In the genomic region with DNA sequence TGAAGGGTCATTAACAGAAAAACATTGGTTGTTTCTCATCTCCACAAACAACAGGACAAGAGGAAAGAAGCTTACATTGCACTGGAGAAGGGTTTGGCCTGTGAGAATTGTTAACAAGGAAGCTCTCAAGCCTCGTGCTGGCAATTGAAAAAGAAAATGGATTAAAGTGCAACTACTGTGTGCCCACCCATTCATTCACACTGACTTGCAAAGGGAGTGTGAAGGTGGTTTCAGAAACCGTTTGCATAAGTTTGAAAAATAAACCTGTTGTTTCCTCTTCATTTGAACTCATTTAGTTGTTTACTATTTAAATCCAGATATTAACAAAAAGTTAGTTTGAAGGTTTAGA, we compare ENCODE assay signal across 17 cellular contexts.
DNase-seq lines count a peak whose midpoint lies in the region; ATAC-seq, FAIRE-seq and TF ChIP-seq lines count a peak whose summit lies in the region.
"Had no signal": no experiment of that assay in that cellular context is flagged by ENCODE, and none has a peak within 500 bp of the region (broad histone marks: within the 10 kb centered on the region; RNA-seq: fewer than 3 reads in every experiment).

No MANE protein-coding gene starts in this region.

- H3K27me3 Mint-ChIP-seq in T-helper 17 cell: no peaks in the 10 kb centered on the region
- H3K27me3 Mint-ChIP-seq: progenitor cell of endocrine pancreas had no signal

- H3K4me2 ChIP-seq in SK-N-SH (no peak overlapping the region), HepG2 (ENCODE audit: low read depth, low read length) (no peak overlapping the region)

- in situ Hi-C loops in HepG2 (cut with HindIII; ENCODE audit: extremely low pct_ligation_motif_present, low pct_unique_long_range_greater_than_20kb) (no loop called here), GM13976 (cut with MboI; ENCODE audit: low sequenced_read_pairs, unreplicated experiment) (no loop called here)

- 66% methylated on average over 2 of the region's 2 CpGs for WGBS in SK-N-SH (ENCODE audit: low lambda C conversion rate)
- 20% methylated on average over 2 of the region's 2 CpGs for WGBS in HepG2 (ENCODE audit: low lambda C conversion rate)
- 26 to 37% (median 35%) methylated on average over 2 of the region's 2 CpGs for WGBS in spleen, 5 donors

- TF ChIP-seq CTCF in SK-N-SH (IDR thresholded peaks at IDR 0.05): no peak
- TF ChIP-seq CTCF in HepG2 (CRISPR knock-in tag; IDR thresholded peaks at IDR 0.05): no peak
- TF ChIP-seq CTCF in spleen (IDR thresholded peaks at IDR 0.05 in 8 of 11, conservative IDR thresholded peaks at IDR 0.05 in 3 of 11): no peak
- no peak for TF ChIP-seq CTCF in GM13976 (IDR thresholded peaks at IDR 0.05; ENCODE audit: borderline replicate concordance, control extremely low read depth, extremely low read depth, insufficient read depth, missing control alignments)

- H3K27ac ChIP-seq in SK-N-SH (ENCODE audit: low read depth in 2 of 2, low read length in 1 of 2) (no peak overlapping the region), HepG2 (ENCODE audit: extremely low read length, insufficient read depth, low read length) (no peak overlapping the region), spleen (peak overlapping the region in 7 of 8 donors; percentile 29 to 56 (median 44))

- no peaks in the 10 kb centered on the region for H3K36me3 ChIP-seq in SK-N-SH (replicated peaks in 1 of 2; ENCODE audit: control insufficient read depth in 1 of 2, insufficient read depth in 2 of 2, low read length in 1 of 2)
- H3K36me3 ChIP-seq in HepG2 (replicated peaks in 1 of 2; ENCODE audit: control insufficient read depth in 1 of 2, insufficient read depth in 2 of 2, low read length in 2 of 2): no peaks in the 10 kb centered on the region
- no peaks in the 10 kb centered on the region for H3K36me3 ChIP-seq in spleen
- H3K36me3 ChIP-seq: gastrocnemius medialis, HAP-1 had no signal

- CTCF ChIA-PET in SK-N-SH (lab: Yijun Ruan, JAX) (interaction anchor here (0.6 kb wide), 1 partner anchor 1073 kb away, joined by 3 read pairs; no protein-coding TSS in a partner anchor), HepG2 (lab: Yijun Ruan, JAX; ENCODE audit: low intra/inter-chr PET ratio, low total read pairs) (no interaction called here)

- BruUV-seq in HepG2 (replicated peaks; lab: Mats Ljungman, UMichigan): no TSS peak

- no peaks in the 10 kb centered on the region for H3F3A ChIP-seq in SK-N-SH (replicated peaks; ENCODE audit: insufficient read depth)

- H3K4me1 Mint-ChIP-seq in T-helper 17 cell: peaks cover 25% of the 10 kb centered on the region

- no peaks in the 10 kb centered on the region for H3K9me2 ChIP-seq in SK-N-SH

- no peak for TF ChIP-seq RAD21 in SK-N-SH (IDR thresholded peaks at IDR 0.05; ENCODE audit: low read length)
- TF ChIP-seq RAD21 in HepG2 (CRISPR knock-in tag; IDR thresholded peaks at IDR 0.05): no peak

- no peak for TF ChIP-seq EP300 in SK-N-SH (IDR thresholded peaks at IDR 0.05; ENCODE audit: borderline replicate concordance in 1 of 2, low read depth in 1 of 2, low read length in 1 of 2)
- TF ChIP-seq EP300 in HepG2 (IDR thresholded peaks at IDR 0.05; ENCODE audit: low read depth in 2 of 2, low read length in 2 of 2): no peak
- no peak for TF ChIP-seq EP300 in HepG2 (CRISPR knock-in tag; IDR thresholded peaks at IDR 0.05; ENCODE audit: borderline replicate concordance)

- H3K4me3 ChIP-seq in SK-N-SH (ENCODE audit: low read depth in 2 of 2, low read length in 1 of 2) (no peak overlapping the region), HepG2 (replicated peaks in 1 of 3; ENCODE audit: insufficient read depth in 1 of 3, low read depth in 2 of 3, low read length in 3 of 3) (no peak overlapping the region), spleen (no peak overlapping the region)
- H3K4me3 ChIP-seq: gastrocnemius medialis, HAP-1 had no signal

- H3K4me3 Mint-ChIP-seq in T-helper 17 cell: no peak overlapping the region

- TF ChIP-seq POLR2A in HepG2 (IDR thresholded peaks at IDR 0.05; ENCODE audit: insufficient read depth in 1 of 2, low read depth in 2 of 2, low read length in 2 of 2) (no peak), spleen (IDR thresholded peaks at IDR 0.05) (no peak)

- no peak for DNase-seq in SK-N-SH
- DNase-seq in T-helper 17 cell: no peak
- no peak for DNase-seq in HepG2 (ENCODE audit: low spot score)
- no peak for DNase-seq in spleen
- no peak for DNase-seq in activated effector memory CD4-positive, alpha-beta T cell treated with Interleukin-2 at 50 U/mL for 16 hours
- no peak for DNase-seq in activated CD4-positive, CD25-positive, alpha-beta regulatory T cell treated with anti-CD3 and anti-CD28 coated beads, Interleukin-2, amount 50 U/mL, for 72 hours
- DNase-seq in GM13976 (ENCODE audit: low spot score): no peak
- DNase-seq: activated CD4-positive, alpha-beta T cell treated with anti-CD3 and anti-CD28 coated beads, Interleukin-2, amount 50 U/mL, for 1 hour; DMS 273 treated with DMSO at 0.1 percent for 48 hours; effector CD4-positive, alpha-beta T cell; gastrocnemius medialis; kidney glomerular epithelial cell; NCI-H1930; stimulated activated CD4-positive, alpha-beta T cell treated with anti-CD3 and anti-CD28 coated beads, Interleukin-4, amount 100 ng/mL, for 4 hours had no signal

- POLR2A ChIA-PET in SK-N-SH (lab: Yijun Ruan, JAX): interaction anchor here (0.5 kb wide), 1 partner anchor 32 kb away, joined by 3 read pairs; no protein-coding TSS in a partner anchor
- POLR2A ChIA-PET in HepG2 (lab: Yijun Ruan, JAX): interaction anchor here (1.8 kb wide), 1 partner anchor 11 kb away, joined by 5 read pairs; no protein-coding TSS in a partner anchor

- H2AFZ ChIP-seq in SK-N-SH (ENCODE audit: low read depth) (0 out of 2 replicates have a peak overlapping the region, but pooled peaks have one; percentile 0), HepG2 (ENCODE audit: low read length) (peak overlapping the region; percentile 73)

- H3K9me3 ChIP-seq in SK-N-SH (no peaks in the 10 kb centered on the region), T-helper 17 cell (ENCODE audit: control insufficient read depth, low read length, poor library complexity, severe bottlenecking) (no peaks in the 10 kb centered on the region), HepG2 (ENCODE audit: low read length) (no peaks in the 10 kb centered on the region), spleen (no peaks in the 10 kb centered on the region)
- H3K9me3 ChIP-seq: gastrocnemius medialis, HAP-1 had no signal

- H3K27me3 ChIP-seq in SK-N-SH (ENCODE audit: insufficient read depth) (no peaks in the 10 kb centered on the region), HepG2 (ENCODE audit: control insufficient read depth in 1 of 2, insufficient read depth in 2 of 2, low read length in 2 of 2) (no peaks in the 10 kb centered on the region), spleen (replicated peaks in 1 of 7) (no peaks in the 10 kb centered on the region)
- H3K27me3 ChIP-seq: gastrocnemius medialis had no signal

- H3K4me1 ChIP-seq in SK-N-SH (ENCODE audit: control insufficient read depth in 1 of 2, insufficient read depth in 2 of 2, low read depth in 1 of 2, low read length in 1 of 2) (no peaks in the 10 kb centered on the region), HepG2 (ENCODE audit: insufficient read depth, low read length) (peaks cover 19% of the 10 kb centered on the region), spleen (peaks cover 0 to 22% (median 17%) of the 10 kb centered on the region in 6 donors)
- H3K4me1 ChIP-seq: HAP-1 had no signal

- ATAC-seq in SK-N-SH treated with all-trans-retinoic acid at 6 μM for 48 hours: no peak
- ATAC-seq in T-helper 17 cell: no peak
- no peak for ATAC-seq in HepG2

- peak overlapping the region; percentile 53 for H3K27ac Mint-ChIP-seq in T-helper 17 cell
- H3K27ac Mint-ChIP-seq: progenitor cell of endocrine pancreas had no signal

- H3K9ac ChIP-seq in SK-N-SH (no peak overlapping the region), HepG2 (ENCODE audit: insufficient read depth, low read depth, low read length) (no peak overlapping the region)

- no peaks in the 10 kb centered on the region for H4K20me1 ChIP-seq in SK-N-SH (ENCODE audit: insufficient read depth)
- no peaks in the 10 kb centered on the region for H4K20me1 ChIP-seq in HepG2 (ENCODE audit: insufficient read depth, low read length)

- H3K79me2 ChIP-seq in SK-N-SH (ENCODE audit: insufficient read depth): no peaks in the 10 kb centered on the region
- no peaks in the 10 kb centered on the region for H3K79me2 ChIP-seq in HepG2 (ENCODE audit: insufficient read depth, low read length)

- FAIRE-seq in HepG2 (lab: Jason Lieb, UNC): peak; percentile 69

- H3K36me3 Mint-ChIP-seq in T-helper 17 cell (ENCODE audit: low read depth): peaks cover 2% of the 10 kb centered on the region

- intact Hi-C loops in HepG2 (cut with micrococcal nuclease; ENCODE audit: unreplicated experiment) (no loop called here), spleen (cut with DNase I; ENCODE audit: low total_unique reads) (no loop called here)

TF ChIP-seq in SK-N-SH, 30 proteins besides CTCF, POLR2A, EP300 and RAD21:
- TF ChIP-seq RFX5 (IDR thresholded peaks at IDR 0.05; ENCODE audit: low read length): no peak
- TF ChIP-seq POLR2AphosphoS5 (IDR thresholded peaks at IDR 0.05; ENCODE audit: low read depth, low read length): no peak
TF ChIP-seq in SK-N-SH: peak in this region for 0.

TF ChIP-seq in SK-N-SH treated with all-trans-retinoic acid at 6 μM for 48 hours, 23 proteins besides CTCF, POLR2A, EP300 and RAD21 (continues in another document):
- TF ChIP-seq ZNF8 (CRISPR knock-in tag; IDR thresholded peaks at IDR 0.05): no peak
- TF ChIP-seq ZC3H10 (CRISPR knock-in tag; IDR thresholded peaks at IDR 0.05): no peak

TF ChIP-seq in HepG2, 621 proteins besides CTCF, POLR2A, EP300 and RAD21:
- no peak for TF ChIP-seq ZNF256 (CRISPR knock-in tag; conservative IDR thresholded peaks at IDR 0.05)
- 0 out of 2 replicates have a peak, but pooled peaks have one; percentile 31 for TF ChIP-seq HOXA5 (CRISPR knock-in tag; IDR thresholded peaks at IDR 0.05)
- TF ChIP-seq RARG (CRISPR knock-in tag; IDR thresholded peaks at IDR 0.05; ENCODE audit: low read depth): no peak
- TF ChIP-seq ZNF746 (CRISPR knock-in tag; IDR thresholded peaks at IDR 0.05): no peak
TF ChIP-seq in HepG2: peak in this region for 1.

Comparison
In these comparisons a context has a peak if more than half of its experiments do, and no peak if none do; other contexts are left out.
1. H3K27ac ChIP-seq: peak in spleen (7 of 8); none in SK-N-SH (0 of 2) and HepG2 (single experiment).